8 cellular contexts compared by ENCODE assay signal in genomic region chr22:24230911-24231656, GRCh38. TPM values are rescaled to one million over a fixed set of nuclear protein-coding genes. Genes with fewer than 3 reads are reported as not detected.
DNase-seq lines count a peak whose midpoint lies in the region; ATAC-seq and TF ChIP-seq lines count a peak whose summit lies in the region.

No MANE protein-coding gene starts in this region.

- no peak overlapping the region for H4K91ac ChIP-seq in mesenchymal stem cell (ENCODE audit: low read length)

- peak; percentile 58; the same call in 2 of the 3 replicates for ATAC-seq in DND-41 (ENCODE audit: insufficient read depth, low read depth)
- no peak for ATAC-seq in HG03432 (IDR thresholded peaks at IDR 0.05; ENCODE audit: unreplicated experiment)

- no peak overlapping the region for H2AFZ ChIP-seq in DND-41 (ENCODE audit: low read depth, low read length)
- H2AFZ ChIP-seq in mesenchymal stem cell (ENCODE audit: low read depth, low read length) = no peak overlapping the region

- H3K9ac ChIP-seq in DND-41 (ENCODE audit: low read depth, low read length) (no peak overlapping the region), mesenchymal stem cell (ENCODE audit: low read length) (no peak overlapping the region)

- H3K4me2 ChIP-seq in DND-41 (ENCODE audit: insufficient read depth, low read length) (no peak overlapping the region), mesenchymal stem cell (ENCODE audit: low read length, poor library complexity, severe bottlenecking) (no peak overlapping the region)

- no peak overlapping the region for H2BK15ac ChIP-seq in mesenchymal stem cell (ENCODE audit: low read depth, poor library complexity, severe bottlenecking)

- H2AK5ac ChIP-seq in mesenchymal stem cell (ENCODE audit: low read length, severe bottlenecking) = no peak overlapping the region

- H3K27ac ChIP-seq in DND-41 (ENCODE audit: low read length) = no peak overlapping the region
- no peak overlapping the region for H3K27ac ChIP-seq in mesenchymal stem cell (ENCODE audit: low read length, poor library complexity, severe bottlenecking)

- H3K23ac ChIP-seq in mesenchymal stem cell (ENCODE audit: low read length in 2 of 2) = no peak overlapping the region

- TF ChIP-seq CTCF in DND-41 (IDR thresholded peaks at IDR 0.05; ENCODE audit: borderline replicate concordance, extremely low read depth, low read length, poor library complexity, severe bottlenecking) (peak; percentile 54), foreskin fibroblast (IDR thresholded peaks at IDR 0.05; ENCODE audit: low read depth, low read length) (no peak)

- H3K9me3 ChIP-seq in DND-41 (ENCODE audit: insufficient read depth, low read length, severe bottlenecking) = no peaks in the 10 kb centered on the region
- H3K9me3 ChIP-seq in mesenchymal stem cell (ENCODE audit: control insufficient read depth, low read length) = no peaks in the 10 kb centered on the region

- peak overlapping the region in 1 of 2 experiments; percentile 32 for H2BK12ac ChIP-seq in mesenchymal stem cell (ENCODE audit: low read length in 2 of 2)

- intact Hi-C loops in cardiac septum (cut with DNase I) = no loop called here

- H3K79me1 ChIP-seq in mesenchymal stem cell (replicated peaks; ENCODE audit: low read length, poor library complexity, severe bottlenecking) = no peaks in the 10 kb centered on the region

- no peak overlapping the region for H2BK120ac ChIP-seq in mesenchymal stem cell (ENCODE audit: low read depth, low read length)

- DNase-seq in DND-41 = peak; percentile 55
- peak; percentile 60 for DNase-seq in NCI-H69 (lab: John Stamatoyannopoulos, UW)
- DNase-seq in activated T-cell treated with anti-CD3 and anti-CD28 coated beads for 48 hours (ENCODE audit: low read depth) = peak; percentile 55
- peak; percentile 82 for DNase-seq in cardiac septum (ENCODE audit: low spot score)
- peak; percentile 69 for DNase-seq in stimulated activated CD4-positive, alpha-beta T cell treated with anti-CD3 and anti-CD28 coated beads, Interleukin-4, amount 100 ng/mL, for 1 hour
- DNase-seq in mesenchymal stem cell = no peak
- DNase-seq in foreskin fibroblast = no peak

- no peak overlapping the region for H2BK5ac ChIP-seq in mesenchymal stem cell (ENCODE audit: low read depth, low read length, poor library complexity, severe bottlenecking)

- H3K4ac ChIP-seq in mesenchymal stem cell (ENCODE audit: low read depth in 1 of 2, low read length in 2 of 2) = no peak overlapping the region

- peaks cover 4% of the 10 kb centered on the region; the same call in 1 of the 2 replicates for H4K20me1 ChIP-seq in DND-41 (ENCODE audit: insufficient read depth, low read length)

- H3K36me3 ChIP-seq in DND-41 (ENCODE audit: insufficient read depth, low read length) = no peaks in the 10 kb centered on the region
- peaks cover under 1 to 28% of the 10 kb centered on the region in 2 experiments for H3K36me3 ChIP-seq in mesenchymal stem cell (ENCODE audit: control insufficient read depth in 1 of 2, insufficient read depth in 2 of 2, low read depth in 1 of 2, low read length in 2 of 2)

- H3K27me3 ChIP-seq in DND-41 (ENCODE audit: insufficient read depth, low read length, poor library complexity) (no peaks in the 10 kb centered on the region), mesenchymal stem cell (ENCODE audit: control insufficient read depth in 1 of 2, insufficient read depth in 1 of 2, low read length in 2 of 2) (no peaks in the 10 kb centered on the region)

- H3K14ac ChIP-seq in mesenchymal stem cell (ENCODE audit: low read length in 2 of 2) = no peak overlapping the region

- H3K4me1 ChIP-seq in DND-41 (ENCODE audit: insufficient read depth, low read length) (no peaks in the 10 kb centered on the region), mesenchymal stem cell (ENCODE audit: control insufficient read depth, insufficient read depth, low read depth, low read length) (peaks cover 7% of the 10 kb centered on the region)

- H4K8ac ChIP-seq in mesenchymal stem cell (ENCODE audit: low read length) = no peak overlapping the region

- H3K18ac ChIP-seq in mesenchymal stem cell (ENCODE audit: low read depth in 1 of 2, low read length in 2 of 2) = no peak overlapping the region

- no peaks in the 10 kb centered on the region for H3K79me2 ChIP-seq in DND-41 (ENCODE audit: insufficient read depth, low read length)

- 73% methylated on average over 18 of the region's 18 CpGs for WGBS in mesenchymal stem cell

- H3K4me3 ChIP-seq in DND-41 (ENCODE audit: low read depth in 1 of 2, low read length in 2 of 2) (no peak overlapping the region), mesenchymal stem cell (ENCODE audit: insufficient read depth in 1 of 2, low read depth in 1 of 2, low read length in 2 of 2) (no peak overlapping the region), foreskin fibroblast (ENCODE audit: low read depth in 1 of 2, low read length in 2 of 2) (no peak overlapping the region)

RNA-seq across cellular contexts. Expression of gene GGT5, which starts 13.8 kb away (rescaled TPM):
- total RNA-seq in cardiac septum = 12.2 TPM
- 181 TPM for polyA plus RNA-seq in mesenchymal stem cell (2013, experiment 1 of 2)
- 135 TPM for polyA plus RNA-seq in mesenchymal stem cell (2013, experiment 2 of 2)

RNA-seq across cellular contexts. Expression of gene SPECC1L, which starts 39.5 kb away (rescaled TPM):
- 52.8 TPM for total RNA-seq in cardiac septum
- polyA plus RNA-seq in mesenchymal stem cell (2013, experiment 1 of 2) = 28.6 TPM
- polyA plus RNA-seq in mesenchymal stem cell (2013, experiment 2 of 2) = 31.0 TPM

RNA-seq across cellular contexts. Expression of gene SUSD2, which starts 49.8 kb away (rescaled TPM):
- total RNA-seq in cardiac septum = 3.1 TPM
- polyA plus RNA-seq in mesenchymal stem cell (2013, experiment 1 of 2) = 19.4 TPM
- 19.1 TPM for polyA plus RNA-seq in mesenchymal stem cell (2013, experiment 2 of 2)

Comparison
In these comparisons a context has a peak if more than half of its experiments do, and no peak if none do; other contexts are left out.
1. DNase-seq: peak in DND-41 (single experiment), NCI-H69 (single experiment), activated T-cell treated with anti-CD3 and anti-CD28 coated beads for 48 hours (single experiment), cardiac septum (single experiment) and stimulated activated CD4-positive, alpha-beta T cell treated with anti-CD3 and anti-CD28 coated beads, Interleukin-4, amount 100 ng/mL, for 1 hour (single experiment); none in mesenchymal stem cell (single experiment) and foreskin fibroblast (0 of 2).